Comparison of ENCODE assay signal across 1 cellular context in the genomic region with DNA sequence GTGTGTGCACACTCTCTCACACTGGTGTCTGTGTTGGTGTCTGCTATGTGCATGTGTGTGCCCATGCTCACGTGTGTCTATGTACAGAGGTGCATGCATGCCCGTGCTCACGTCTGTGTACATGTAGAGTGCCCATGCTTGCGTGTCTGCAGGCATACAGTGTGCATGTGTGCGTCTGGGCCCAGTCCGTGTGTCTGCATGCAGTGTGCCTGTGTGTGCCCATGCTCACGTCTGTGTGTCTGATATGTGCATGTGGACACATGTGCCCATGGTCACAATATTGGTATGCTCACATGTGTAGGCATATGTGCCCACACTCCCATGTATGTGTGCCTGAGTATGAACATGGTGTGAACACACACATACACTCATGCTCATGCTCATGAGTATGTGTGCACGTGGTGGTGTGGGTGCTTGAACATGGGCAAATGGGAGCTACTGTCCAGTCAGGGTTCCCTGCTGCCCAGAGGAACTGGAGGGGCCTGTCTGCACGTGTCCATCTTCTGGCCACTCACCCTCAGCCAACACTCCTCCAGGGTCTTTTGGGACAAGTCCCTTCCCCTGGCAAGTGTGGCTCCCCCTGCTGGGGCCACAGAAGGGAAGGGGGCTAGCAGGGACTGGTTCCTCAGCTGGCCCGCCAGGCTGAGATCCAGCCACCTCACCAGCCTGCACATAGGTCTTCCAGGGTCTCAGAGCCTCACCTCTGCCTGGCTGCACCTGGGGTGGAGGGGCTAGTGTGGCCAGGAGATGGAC.
TF ChIP-seq lines count a peak whose summit lies in the region.

No MANE protein-coding gene starts in this region.

TF ChIP-seq in K562, 482 proteins besides CTCF, POLR2A, EP300 and RAD21 (continued from another document):
- TF ChIP-seq, protein P1, sequence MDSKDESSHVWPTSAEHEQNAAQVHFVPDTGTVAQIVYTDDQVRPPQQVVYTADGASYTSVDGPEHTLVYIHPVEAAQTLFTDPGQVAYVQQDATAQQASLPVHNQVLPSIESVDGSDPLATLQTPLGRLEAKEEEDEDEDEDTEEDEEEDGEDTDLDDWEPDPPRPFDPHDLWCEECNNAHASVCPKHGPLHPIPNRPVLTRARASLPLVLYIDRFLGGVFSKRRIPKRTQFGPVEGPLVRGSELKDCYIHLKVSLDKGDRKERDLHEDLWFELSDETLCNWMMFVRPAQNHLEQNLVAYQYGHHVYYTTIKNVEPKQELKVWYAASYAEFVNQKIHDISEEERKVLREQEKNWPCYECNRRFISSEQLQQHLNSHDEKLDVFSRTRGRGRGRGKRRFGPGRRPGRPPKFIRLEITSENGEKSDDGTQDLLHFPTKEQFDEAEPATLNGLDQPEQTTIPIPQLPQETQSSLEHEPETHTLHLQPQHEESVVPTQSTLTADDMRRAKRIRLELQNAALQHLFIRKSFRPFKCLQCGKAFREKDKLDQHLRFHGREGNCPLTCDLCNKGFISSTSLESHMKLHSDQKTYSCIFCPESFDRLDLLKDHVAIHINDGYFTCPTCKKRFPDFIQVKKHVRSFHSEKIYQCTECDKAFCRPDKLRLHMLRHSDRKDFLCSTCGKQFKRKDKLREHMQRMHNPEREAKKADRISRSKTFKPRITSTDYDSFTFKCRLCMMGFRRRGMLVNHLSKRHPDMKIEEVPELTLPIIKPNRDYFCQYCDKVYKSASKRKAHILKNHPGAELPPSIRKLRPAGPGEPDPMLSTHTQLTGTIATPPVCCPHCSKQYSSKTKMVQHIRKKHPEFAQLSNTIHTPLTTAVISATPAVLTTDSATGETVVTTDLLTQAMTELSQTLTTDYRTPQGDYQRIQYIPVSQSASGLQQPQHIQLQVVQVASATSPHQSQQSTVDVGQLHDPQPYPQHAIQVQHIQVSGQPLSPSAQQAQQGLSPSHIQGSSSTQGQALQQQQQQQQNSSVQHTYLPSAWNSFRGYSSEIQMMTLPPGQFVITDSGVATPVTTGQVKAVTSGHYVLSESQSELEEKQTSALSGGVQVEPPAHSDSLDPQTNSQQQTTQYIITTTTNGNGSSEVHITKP (IDR thresholded peaks at IDR 0.05; ENCODE audit: partially characterized antibody): no peak
- TF ChIP-seq COPS2 (conservative IDR thresholded peaks at IDR 0.05): no peak
- TF ChIP-seq CTBP1 (IDR thresholded peaks at IDR 0.05; ENCODE audit: borderline replicate concordance): peak; percentile 49; the same call in 1 of the 2 replicates
- TF ChIP-seq SIX5 (IDR thresholded peaks at IDR 0.05; ENCODE audit: borderline replicate concordance in 1 of 2, insufficient read depth in 1 of 2, low read depth in 1 of 2, low read length in 2 of 2): no peak
- TF ChIP-seq ZNF354B (CRISPR knock-in tag; IDR thresholded peaks at IDR 0.05): no peak
- no peak for TF ChIP-seq HSF4 (CRISPR knock-in tag; IDR thresholded peaks at IDR 0.05; ENCODE audit: borderline replicate concordance)
- TF ChIP-seq, protein P2, sequence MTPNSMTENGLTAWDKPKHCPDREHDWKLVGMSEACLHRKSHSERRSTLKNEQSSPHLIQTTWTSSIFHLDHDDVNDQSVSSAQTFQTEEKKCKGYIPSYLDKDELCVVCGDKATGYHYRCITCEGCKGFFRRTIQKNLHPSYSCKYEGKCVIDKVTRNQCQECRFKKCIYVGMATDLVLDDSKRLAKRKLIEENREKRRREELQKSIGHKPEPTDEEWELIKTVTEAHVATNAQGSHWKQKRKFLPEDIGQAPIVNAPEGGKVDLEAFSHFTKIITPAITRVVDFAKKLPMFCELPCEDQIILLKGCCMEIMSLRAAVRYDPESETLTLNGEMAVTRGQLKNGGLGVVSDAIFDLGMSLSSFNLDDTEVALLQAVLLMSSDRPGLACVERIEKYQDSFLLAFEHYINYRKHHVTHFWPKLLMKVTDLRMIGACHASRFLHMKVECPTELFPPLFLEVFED (CRISPR knock-in tag; conservative IDR thresholded peaks at IDR 0.05): 0 out of 2 replicates have a peak, but pooled peaks have one; percentile 28
- peak; percentile 44; the same call in 1 of the 2 replicates for TF ChIP-seq SMC3 (conservative IDR thresholded peaks at IDR 0.05; ENCODE audit: insufficient read depth, low read depth, low read length)
- no peak for TF ChIP-seq ZNF41 (CRISPR knock-in tag; conservative IDR thresholded peaks at IDR 0.05)
- TF ChIP-seq, protein P3, sequence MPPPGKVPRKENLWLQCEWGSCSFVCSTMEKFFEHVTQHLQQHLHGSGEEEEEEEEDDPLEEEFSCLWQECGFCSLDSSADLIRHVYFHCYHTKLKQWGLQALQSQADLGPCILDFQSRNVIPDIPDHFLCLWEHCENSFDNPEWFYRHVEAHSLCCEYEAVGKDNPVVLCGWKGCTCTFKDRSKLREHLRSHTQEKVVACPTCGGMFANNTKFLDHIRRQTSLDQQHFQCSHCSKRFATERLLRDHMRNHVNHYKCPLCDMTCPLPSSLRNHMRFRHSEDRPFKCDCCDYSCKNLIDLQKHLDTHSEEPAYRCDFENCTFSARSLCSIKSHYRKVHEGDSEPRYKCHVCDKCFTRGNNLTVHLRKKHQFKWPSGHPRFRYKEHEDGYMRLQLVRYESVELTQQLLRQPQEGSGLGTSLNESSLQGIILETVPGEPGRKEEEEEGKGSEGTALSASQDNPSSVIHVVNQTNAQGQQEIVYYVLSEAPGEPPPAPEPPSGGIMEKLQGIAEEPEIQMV (tag; conservative IDR thresholded peaks at IDR 0.05; ENCODE audit: low read depth): no peak
- TF ChIP-seq ZNF282 (CRISPR knock-in tag; IDR thresholded peaks at IDR 0.05): no peak
- no peak for TF ChIP-seq ZNF57 (CRISPR knock-in tag; IDR thresholded peaks at IDR 0.05)
- TF ChIP-seq ZNF589 (CRISPR knock-in tag; IDR thresholded peaks at IDR 0.05; ENCODE audit: low read depth): no peak
- TF ChIP-seq DPF2 (IDR thresholded peaks at IDR 0.05): no peak
- no peak for TF ChIP-seq SMARCE1 (IDR thresholded peaks at IDR 0.05)
- no peak for TF ChIP-seq ZNF586 (CRISPR knock-in tag; conservative IDR thresholded peaks at IDR 0.05)
- no peak for TF ChIP-seq ZNF212 (CRISPR knock-in tag; IDR thresholded peaks at IDR 0.05)
- no peak for TF ChIP-seq SRSF1 (IDR thresholded peaks at IDR 0.05; ENCODE audit: low read depth, low read length)
- TF ChIP-seq RB1 (IDR thresholded peaks at IDR 0.05; ENCODE audit: low read depth): peak; percentile 39; the same call in 1 of the 2 replicates
- no peak for TF ChIP-seq ZNF445 (CRISPR knock-in tag; IDR thresholded peaks at IDR 0.05; ENCODE audit: low read depth)
- no peak for TF ChIP-seq FOXK1 (CRISPR knock-in tag; IDR thresholded peaks at IDR 0.05; ENCODE audit: borderline replicate concordance)
- TF ChIP-seq GTF2A2 (tag; IDR thresholded peaks at IDR 0.05): no peak
- no peak for TF ChIP-seq NFXL1 (CRISPR knock-in tag; IDR thresholded peaks at IDR 0.05)
- TF ChIP-seq CC2D1A (IDR thresholded peaks at IDR 0.05): no peak
- no peak for TF ChIP-seq MTA2 (IDR thresholded peaks at IDR 0.05; ENCODE audit: low read depth)
- TF ChIP-seq, protein P4, sequence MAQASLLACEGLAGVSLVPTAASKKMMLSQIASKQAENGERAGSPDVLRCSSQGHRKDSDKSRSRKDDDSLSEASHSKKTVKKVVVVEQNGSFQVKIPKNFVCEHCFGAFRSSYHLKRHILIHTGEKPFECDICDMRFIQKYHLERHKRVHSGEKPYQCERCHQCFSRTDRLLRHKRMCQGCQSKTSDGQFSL (CRISPR knock-in tag; IDR thresholded peaks at IDR 0.05): no peak
- TF ChIP-seq, protein P4 (tag; IDR thresholded peaks at IDR 0.05): no peak
- no peak for TF ChIP-seq STAT5A (IDR thresholded peaks at IDR 0.05; ENCODE audit: borderline replicate concordance, low read length)
- no peak for TF ChIP-seq MCM3 (IDR thresholded peaks at IDR 0.05)
- TF ChIP-seq, protein P5, sequence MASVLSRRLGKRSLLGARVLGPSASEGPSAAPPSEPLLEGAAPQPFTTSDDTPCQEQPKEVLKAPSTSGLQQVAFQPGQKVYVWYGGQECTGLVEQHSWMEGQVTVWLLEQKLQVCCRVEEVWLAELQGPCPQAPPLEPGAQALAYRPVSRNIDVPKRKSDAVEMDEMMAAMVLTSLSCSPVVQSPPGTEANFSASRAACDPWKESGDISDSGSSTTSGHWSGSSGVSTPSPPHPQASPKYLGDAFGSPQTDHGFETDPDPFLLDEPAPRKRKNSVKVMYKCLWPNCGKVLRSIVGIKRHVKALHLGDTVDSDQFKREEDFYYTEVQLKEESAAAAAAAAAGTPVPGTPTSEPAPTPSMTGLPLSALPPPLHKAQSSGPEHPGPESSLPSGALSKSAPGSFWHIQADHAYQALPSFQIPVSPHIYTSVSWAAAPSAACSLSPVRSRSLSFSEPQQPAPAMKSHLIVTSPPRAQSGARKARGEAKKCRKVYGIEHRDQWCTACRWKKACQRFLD (CRISPR knock-in tag; IDR thresholded peaks at IDR 0.05): no peak
- no peak for TF ChIP-seq ASH1L (IDR thresholded peaks at IDR 0.05; ENCODE audit: borderline replicate concordance, low read depth, partially characterized antibody)
